ENCODE assay signal across 8 cellular contexts in the genomic region with DNA sequence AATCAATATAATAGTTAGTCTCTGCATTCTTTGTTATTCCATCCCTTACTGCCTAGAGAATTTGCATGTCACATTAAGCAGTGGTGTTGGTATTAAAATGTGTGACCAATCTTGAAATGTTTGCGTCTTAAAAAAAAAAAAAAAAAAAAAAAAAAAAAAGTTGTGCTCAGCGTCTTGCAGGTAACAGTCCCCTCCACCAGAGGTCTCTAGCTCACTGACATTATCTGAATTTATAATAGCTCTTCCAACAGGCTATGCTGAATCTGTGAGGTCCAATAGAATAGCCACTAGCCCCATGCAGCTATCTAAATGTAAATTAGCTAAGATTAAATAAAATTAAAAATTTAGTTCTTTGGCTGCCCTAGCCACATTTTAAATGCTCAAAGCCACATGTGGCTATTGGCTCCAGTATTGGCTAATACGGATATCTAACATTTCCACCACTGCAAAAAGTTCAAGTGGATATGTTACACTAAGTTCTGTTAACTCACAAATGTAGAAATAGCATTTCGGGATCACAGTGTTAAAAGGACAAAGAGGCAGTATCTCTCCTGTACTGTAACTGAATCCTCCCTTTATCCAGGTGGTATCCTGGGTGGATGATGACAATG. TPM values are rescaled to one million over a fixed set of nuclear protein-coding genes. Genes with fewer than 3 reads are reported as not detected.
DNase-seq lines count a peak whose midpoint lies in the region; ATAC-seq and TF ChIP-seq lines count a peak whose summit lies in the region.

No MANE protein-coding gene starts in this region.

- H3K36me3 ChIP-seq in MG63, result no peaks in the 10 kb centered on the region
- no peaks in the 10 kb centered on the region for H3K36me3 ChIP-seq in parathyroid adenoma (ENCODE audit: control insufficient read depth, insufficient read depth, low read length)

- DNase-seq in AML-193 (lab: John Stamatoyannopoulos, UW) (peak; percentile 1 to 19), MG63 (peak; percentile 4), RKO (ENCODE audit: low spot score) (peak; percentile 81), natural killer cell (no peak), GOT3 (lab: John Stamatoyannopoulos, UW) (no peak)

- H3K79me2 ChIP-seq in parathyroid adenoma, result no peaks in the 10 kb centered on the region

- no peak overlapping the region for H3K27ac Mint-ChIP-seq in natural killer cell

- TF ChIP-seq CTCF in parathyroid adenoma (IDR thresholded peaks at IDR 0.05), result peak; percentile 69
- TF ChIP-seq CTCF in natural killer cell (IDR thresholded peaks at IDR 0.05), result no peak

- no peak overlapping the region for H3K27ac ChIP-seq in parathyroid adenoma

- ATAC-seq in GM18511 (IDR thresholded peaks at IDR 0.05; ENCODE audit: unreplicated experiment) (peak; percentile 72), esophagus mucosa (peak; percentile 66), natural killer cell (no peak)

- H3K4me1 Mint-ChIP-seq in natural killer cell, result no peaks in the 10 kb centered on the region

- H3K27me3 Mint-ChIP-seq in natural killer cell (ENCODE audit: low read depth in 2 of 2), result no peaks in the 10 kb centered on the region

- no peak overlapping the region for H3K4me3 Mint-ChIP-seq in natural killer cell

- H3K27me3 ChIP-seq in MG63, result no peaks in the 10 kb centered on the region
- no peaks in the 10 kb centered on the region for H3K27me3 ChIP-seq in parathyroid adenoma (ENCODE audit: control insufficient read depth, insufficient read depth, low read length)

- H3K4me3 ChIP-seq in MG63 (no peak overlapping the region), parathyroid adenoma (ENCODE audit: low read depth, low read length) (no peak overlapping the region)

- H3K4me1 ChIP-seq in parathyroid adenoma, result no peaks in the 10 kb centered on the region

- no peaks in the 10 kb centered on the region for H3K9me3 Mint-ChIP-seq in natural killer cell

- H3K4me2 ChIP-seq in parathyroid adenoma (ENCODE audit: low read length), result no peak overlapping the region

- H3K9me3 ChIP-seq in MG63, result no peaks in the 10 kb centered on the region
- no peaks in the 10 kb centered on the region for H3K9me3 ChIP-seq in parathyroid adenoma (ENCODE audit: control insufficient read depth, low read length)

- H2AFZ ChIP-seq in parathyroid adenoma, result no peak overlapping the region

- H3K9ac ChIP-seq in parathyroid adenoma, result no peak overlapping the region

- intact Hi-C loops in natural killer cell (cut with micrococcal nuclease), result no loop called here

- no peaks in the 10 kb centered on the region for H3K36me3 Mint-ChIP-seq in natural killer cell

RNA-seq across cellular contexts. Expression of a gene that starts 28.7 kb away (rescaled TPM):
- total RNA-seq in MG63 (2014; rRNA removed; shearing (Covaris generic); ENCODE audit: low replicate concordance), result not detected in 2 replicates
- total RNA-seq in esophagus mucosa, result 2.4 TPM
- not detected for total RNA-seq in natural killer cell

RNA-seq across cellular contexts. Expression of a gene that starts 33.7 kb away (rescaled TPM):
- not detected in 2 replicates for total RNA-seq in MG63 (2014; rRNA removed; shearing (Covaris generic); ENCODE audit: low replicate concordance)
- total RNA-seq in esophagus mucosa, result not detected
- not detected for total RNA-seq in natural killer cell

Comparison
In these comparisons a context has a peak if more than half of its experiments do, and no peak if none do; other contexts are left out.
1. DNase-seq: peak in AML-193 (2 of 2), MG63 (single experiment) and RKO (single experiment); none in natural killer cell (single experiment) and GOT3 (single experiment).
2. ATAC-seq: peak in GM18511 (single experiment) and esophagus mucosa (single experiment); none in natural killer cell (0 of 3).